18 cellular contexts compared by ENCODE assay signal in genomic region chr14:104215706-104216334, GRCh38.
"Had no signal": no experiment of that assay in that cellular context is flagged by ENCODE, and none has a peak within 500 bp of the region (broad histone marks: within the 10 kb centered on the region; RNA-seq: fewer than 3 reads in every experiment).

No MANE protein-coding gene starts in this region.

- H3K27me3 ChIP-seq: uterus had no signal

- H3K36me3 ChIP-seq: heart left ventricle, neutrophil, uterus had no signal

- H3K4me3 ChIP-seq: dorsolateral prefrontal cortex, heart left ventricle, lung, psoas muscle, uterus had no signal

- H3K9me3 ChIP-seq: heart left ventricle, neutrophil, psoas muscle, uterus had no signal

- DNase-seq: cortex of kidney; dorsolateral prefrontal cortex; effector CD8-positive, alpha-beta T cell; foreskin melanocyte; hippocampal formation; kidney glomerular epithelial cell; mesenchymal stem cell; midbrain; naive B cell; small intestine; stimulated activated CD4-positive, alpha-beta T cell treated with anti-CD3 and anti-CD28 coated beads, Interleukin-2, amount 100 ng/mL, for 48 hours; stimulated activated naive CD4-positive, alpha-beta T cell treated with Interleukin-2 at 50 U/mL for 16 hours; uterus had no signal

- ATAC-seq: heart left ventricle, left lobe of liver, psoas muscle had no signal

- H3K4me1 ChIP-seq: psoas muscle, uterus had no signal

- H3K27ac ChIP-seq: dorsolateral prefrontal cortex, heart left ventricle, neutrophil, psoas muscle, uterus had no signal

- FAIRE-seq: small intestine had no signal
